Comparison of ENCODE assay signal across 17 cellular contexts in genomic region chr12:45587877-45588530, GRCh38.
DNase-seq lines count a peak whose midpoint lies in the region; ATAC-seq and TF ChIP-seq lines count a peak whose summit lies in the region.
"Had no signal": no experiment of that assay in that cellular context is flagged by ENCODE, and none has a peak within 500 bp of the region (broad histone marks: within the 10 kb centered on the region; RNA-seq: fewer than 3 reads in every experiment).

No MANE protein-coding gene starts in this region.

- H3K4me3 Mint-ChIP-seq in mesothelial cell of epicardium, result no peak overlapping the region
- H3K4me3 Mint-ChIP-seq: activated CD4-positive, alpha-beta memory T cell treated with anti-CD3 and anti-CD28 coated beads for 36 hours; activated T-helper 1 cell treated with anti-CD3 and anti-CD28 coated beads, Interleukin-12 subunit alpha, Interleukin-12 subunit beta, Interleukin-2, Interleukin-4 antibody, amounts not matched to agents 30 ng/mL and 10 ng/mL and 1 ng/mL, durations not matched to agents 14 hours and 24 hours and 36 hours had no signal

- H3K4me3 ChIP-seq in epithelial cell of proximal tubule (ENCODE audit: low read depth, low read length) (no peak overlapping the region), mucosa of descending colon (no peak overlapping the region)
- H3K4me3 ChIP-seq: adrenal gland, K562, vagina had no signal

- no peak overlapping the region for H3K27ac Mint-ChIP-seq in mesothelial cell of epicardium
- H3K27ac Mint-ChIP-seq: activated CD4-positive, alpha-beta memory T cell treated with anti-CD3 and anti-CD28 coated beads for 36 hours; activated T-helper 1 cell treated with anti-CD3 and anti-CD28 coated beads, Interleukin-12 subunit alpha, Interleukin-12 subunit beta, Interleukin-2, Interleukin-4 antibody, amounts not matched to agents 30 ng/mL and 10 ng/mL and 1 ng/mL, durations not matched to agents 14 hours and 24 hours and 36 hours; progenitor cell of endocrine pancreas had no signal

- no peaks in the 10 kb centered on the region for H3K9me3 ChIP-seq in mucosa of descending colon
- H3K9me3 ChIP-seq: adrenal gland, vagina had no signal

- peaks cover 14% of the 10 kb centered on the region for H3K27me3 Mint-ChIP-seq in mesothelial cell of epicardium (ENCODE audit: low read depth)
- H3K27me3 Mint-ChIP-seq: activated CD4-positive, alpha-beta memory T cell treated with anti-CD3 and anti-CD28 coated beads for 36 hours had no signal

- H3K4me1 ChIP-seq in mucosa of descending colon (ENCODE audit: low read depth), result peaks cover 20% of the 10 kb centered on the region
- H3K4me1 ChIP-seq: vagina had no signal

- no peaks in the 10 kb centered on the region for H3K36me3 Mint-ChIP-seq in mesothelial cell of epicardium
- H3K36me3 Mint-ChIP-seq: activated CD4-positive, alpha-beta memory T cell treated with anti-CD3 and anti-CD28 coated beads for 36 hours had no signal

- H3K4me1 Mint-ChIP-seq in mesothelial cell of epicardium, result peaks cover 7% of the 10 kb centered on the region

- no peaks in the 10 kb centered on the region for H3K9me3 Mint-ChIP-seq in mesothelial cell of epicardium
- H3K9me3 Mint-ChIP-seq: activated CD4-positive, alpha-beta memory T cell treated with anti-CD3 and anti-CD28 coated beads for 36 hours; activated T-helper 1 cell treated with anti-CD3 and anti-CD28 coated beads, Interleukin-12 subunit alpha, Interleukin-12 subunit beta, Interleukin-2, Interleukin-4 antibody, amounts not matched to agents 30 ng/mL and 10 ng/mL and 1 ng/mL, durations not matched to agents 14 hours and 24 hours and 36 hours had no signal

- ATAC-seq in mucosa of descending colon (peak; percentile 79), HG03565 (IDR thresholded peaks at IDR 0.05; ENCODE audit: unreplicated experiment) (no peak)
- ATAC-seq: K562 had no signal

- H3K36me3 ChIP-seq in mucosa of descending colon (ENCODE audit: low read depth), result no peaks in the 10 kb centered on the region
- H3K36me3 ChIP-seq: adrenal gland, vagina had no signal

- intact Hi-C loops in mucosa of descending colon (cut with DNase I, micrococcal nuclease), result no loop called here

- TF ChIP-seq CTCF in epithelial cell of proximal tubule (conservative IDR thresholded peaks at IDR 0.05; ENCODE audit: low read depth, low read length) (peak; percentile 34), mucosa of descending colon (IDR thresholded peaks at IDR 0.05) (no peak), mesothelial cell of epicardium (IDR thresholded peaks at IDR 0.05; ENCODE audit: unreplicated experiment) (no peak)

- DNase-seq in ELR (ENCODE audit: low read depth), result peak; percentile 13
- DNase-seq in NCI-H226, result peak; percentile 15
- DNase-seq in epithelial cell of proximal tubule (ENCODE audit: low read depth), result no peak
- DNase-seq in mucosa of descending colon, result peak in 2 of 3 donors; percentile 48 to 73
- no peak for DNase-seq in mesothelial cell of epicardium (ENCODE audit: low spot score in 2 of 2, unreplicated experiment in 2 of 2)
- no peak for DNase-seq in iPS-NIHi11 (ENCODE audit: low spot score)
- DNase-seq in AG08396 (ENCODE audit: low spot score), result no peak
- DNase-seq: activated CD4-positive, alpha-beta memory T cell treated with anti-CD3 and anti-CD28 coated beads for 36 hours; adrenal gland; NCI-H1417; NCI-H345; stimulated activated CD4-positive, alpha-beta T cell treated with anti-CD3 and anti-CD28 coated beads, Interleukin-15, amount 100 ng/mL, for 24 hours had no signal

Comparison
In these comparisons a context has a peak if more than half of its experiments do, and no peak if none do; other contexts are left out.
1. DNase-seq: peak in ELR (single experiment), NCI-H226 (single experiment) and mucosa of descending colon (2 of 3); none in epithelial cell of proximal tubule (single experiment), mesothelial cell of epicardium (0 of 2), iPS-NIHi11 (single experiment) and AG08396 (single experiment).